ENCODE assay signal across 16 cellular contexts in genomic region chr11:69605737-69606526, GRCh38. TPM values are rescaled to one million over a fixed set of nuclear protein-coding genes. Genes with fewer than 3 reads are reported as not detected.
DNase-seq lines count a peak whose midpoint lies in the region; FAIRE-seq lines count a peak whose summit lies in the region.
"Had no signal": no experiment of that assay in that cellular context is flagged by ENCODE, and none has a peak within 500 bp of the region (broad histone marks: within the 10 kb centered on the region; RNA-seq: fewer than 3 reads in every experiment).

No MANE protein-coding gene starts in this region.

- peak; percentile 5 for FAIRE-seq in urothelium cell line (lab: Jason Lieb, UNC)
- FAIRE-seq: G401.6, GM12891 had no signal

- no peak overlapping the region for H3K4me3 ChIP-seq in H7 (ENCODE audit: insufficient read depth, low read depth, low read length)
- H3K4me3 ChIP-seq: GM23338, HAP-1 had no signal

- H3K36me3 ChIP-seq in H7 (replicated peaks; ENCODE audit: control insufficient read depth, insufficient read depth, low read length) = no peaks in the 10 kb centered on the region
- H3K36me3 ChIP-seq: HAP-1 had no signal

- peak; percentile 4 for DNase-seq in AG20443 (ENCODE audit: low spot score)
- DNase-seq in ecto neural progenitor cell (ENCODE audit: low spot score) = peak; percentile 15
- peak; percentile 65 for DNase-seq in mesenteric fat pad (ENCODE audit: low spot score)
- DNase-seq in urothelium cell line (ENCODE audit: low spot score) = no peak
- DNase-seq in H7 = no peak
- DNase-seq in middle frontal gyrus (ENCODE audit: extremely low spot score, low spot score) = no peak
- no peak for DNase-seq in activated naive CD4-positive, alpha-beta T cell treated with anti-CD3 and anti-CD28 coated beads, Interleukin-2, amount 50 U/mL, for 16 hours
- DNase-seq: ACHN; CD4-positive, alpha-beta memory T cell; DMS79; IMR-90; KBM-7 had no signal

- H3K27me3 ChIP-seq in H7 (ENCODE audit: control insufficient read depth, insufficient read depth, low read length) = no peaks in the 10 kb centered on the region

RNA-seq across cellular contexts. Expression of gene CCND1, which starts 35.0 kb away (rescaled TPM):
- 788 TPM for total RNA-seq in mesenteric fat pad
- total RNA-seq in H7 (2014; rRNA removed; shearing (Covaris generic)) = 220 and 292 TPM in 2 replicates

Comparison
In these comparisons a context has a peak if more than half of its experiments do, and no peak if none do; other contexts are left out.
1. DNase-seq: peak in AG20443 (single experiment), ecto neural progenitor cell (single experiment) and mesenteric fat pad (single experiment); none in urothelium cell line (single experiment), H7 (single experiment), middle frontal gyrus (single experiment) and activated naive CD4-positive, alpha-beta T cell treated with anti-CD3 and anti-CD28 coated beads, Interleukin-2, amount 50 U/mL, for 16 hours (single experiment).